In genomic region chr5:179608131-179608581, GRCh38 we compare ENCODE assay signal across 8 cellular contexts. TPM values are rescaled to one million over a fixed set of nuclear protein-coding genes. Genes with fewer than 3 reads are reported as not detected.
DNase-seq lines count a peak whose midpoint lies in the region; ATAC-seq and TF ChIP-seq lines count a peak whose summit lies in the region.

No MANE protein-coding gene starts in this region.

- no peaks in the 10 kb centered on the region for H3K9me3 ChIP-seq in gastrocnemius medialis

- peaks cover 42 to 60% of the 10 kb centered on the region in 2 donors for H3K4me1 ChIP-seq in gastrocnemius medialis

- H3K27me3 ChIP-seq in gastrocnemius medialis, result no peaks in the 10 kb centered on the region

- peak overlapping the region in 2 of 3 donors; percentile 44 to 67 for H3K27ac Mint-ChIP-seq in IgD-negative memory B cell
- peak overlapping the region; percentile 74 for H3K27ac Mint-ChIP-seq in endothelial cell (ENCODE audit: unreplicated experiment)

- in situ Hi-C loops in gastrocnemius medialis (cut with MboI; ENCODE audit: low sequenced_read_pairs in 4 of 4), result no loop called here

- peak overlapping the region in 1 of 4 donors; percentile 9 for H3K4me3 Mint-ChIP-seq in IgD-negative memory B cell
- H3K4me3 Mint-ChIP-seq in endothelial cell (ENCODE audit: unreplicated experiment), result no peak overlapping the region

- DNase-seq in T follicular helper cell (ENCODE audit: low read depth) (peak; percentile 34), endothelial cell (ENCODE audit: low spot score) (no peak), gastrocnemius medialis (peak in 1 of 2 donors; percentile 43), inferior parietal cortex (ENCODE audit: extremely low spot score) (no peak), GM03348 (ENCODE audit: low spot score) (no peak)

- no peaks in the 10 kb centered on the region for H3K9me3 Mint-ChIP-seq in IgD-negative memory B cell
- no peaks in the 10 kb centered on the region for H3K9me3 Mint-ChIP-seq in endothelial cell (ENCODE audit: unreplicated experiment)

- H3K36me3 Mint-ChIP-seq in IgD-negative memory B cell (peaks cover 8% of the 10 kb centered on the region), endothelial cell (ENCODE audit: low read depth, unreplicated experiment) (peaks cover 49% of the 10 kb centered on the region)

- no peak overlapping the region for H3K4me3 ChIP-seq in gastrocnemius medialis

- TF ChIP-seq POLR2A in gastrocnemius medialis (IDR thresholded peaks at IDR 0.05) (no peak), GM18505 (IDR thresholded peaks at IDR 0.05; ENCODE audit: borderline replicate concordance, extremely low read depth, insufficient read depth, insufficient read length) (no peak)

- H3K27me3 Mint-ChIP-seq in IgD-negative memory B cell (no peaks in the 10 kb centered on the region), endothelial cell (ENCODE audit: unreplicated experiment) (peaks cover 50% of the 10 kb centered on the region)

- ATAC-seq in gastrocnemius medialis, result no peak
- no peak for ATAC-seq in HG02981 (IDR thresholded peaks at IDR 0.05; ENCODE audit: unreplicated experiment)
- ATAC-seq in GM18505 (IDR thresholded peaks at IDR 0.05; ENCODE audit: unreplicated experiment), result no peak

- TF ChIP-seq CTCF in endothelial cell (IDR thresholded peaks at IDR 0.05; ENCODE audit: unreplicated experiment), result no peak
- no peak for TF ChIP-seq CTCF in gastrocnemius medialis (IDR thresholded peaks at IDR 0.05 in 4 of 5, conservative IDR thresholded peaks at IDR 0.05 in 1 of 5)

- peaks cover 2 to 82% of the 10 kb centered on the region in 2 donors for H3K36me3 ChIP-seq in gastrocnemius medialis

- peaks cover 6 to 18% (median 14%) of the 10 kb centered on the region in 3 donors for H3K4me1 Mint-ChIP-seq in IgD-negative memory B cell
- H3K4me1 Mint-ChIP-seq in endothelial cell (ENCODE audit: unreplicated experiment), result peaks cover 15% of the 10 kb centered on the region

- intact Hi-C loops in gastrocnemius medialis (cut with DNase I; ENCODE audit: low total_unique reads), result loop anchor here (5.0 kb wide), 1 partner anchor 51 kb away; no protein-coding TSS in a partner anchor

- H3K27ac ChIP-seq in gastrocnemius medialis, result peak overlapping the region; percentile 16 to 87 (median 82)

RNA-seq across cellular contexts. Expression of gene HNRNPH1, which starts 15.3 kb away (rescaled TPM):
- polyA plus RNA-seq in IgD-negative memory B cell, result 116 TPM
- 852 TPM for total RNA-seq in endothelial cell (ENCODE audit: unreplicated experiment)
- total RNA-seq in gastrocnemius medialis, result 100 to 1,000 TPM in 3 of 4 donors, 10 to 100 TPM in 1; 72.4 to 209 (median 157) TPM

RNA-seq across cellular contexts. Expression of gene RUFY1, which starts 57.8 kb away (rescaled TPM):
- 53.7 TPM for polyA plus RNA-seq in IgD-negative memory B cell
- total RNA-seq in endothelial cell (ENCODE audit: unreplicated experiment) (30.5 TPM), gastrocnemius medialis (10 to 100 TPM; 19.6 to 36.3 (median 26.0) TPM)
